21 cellular contexts compared by ENCODE assay signal in the genomic region with DNA sequence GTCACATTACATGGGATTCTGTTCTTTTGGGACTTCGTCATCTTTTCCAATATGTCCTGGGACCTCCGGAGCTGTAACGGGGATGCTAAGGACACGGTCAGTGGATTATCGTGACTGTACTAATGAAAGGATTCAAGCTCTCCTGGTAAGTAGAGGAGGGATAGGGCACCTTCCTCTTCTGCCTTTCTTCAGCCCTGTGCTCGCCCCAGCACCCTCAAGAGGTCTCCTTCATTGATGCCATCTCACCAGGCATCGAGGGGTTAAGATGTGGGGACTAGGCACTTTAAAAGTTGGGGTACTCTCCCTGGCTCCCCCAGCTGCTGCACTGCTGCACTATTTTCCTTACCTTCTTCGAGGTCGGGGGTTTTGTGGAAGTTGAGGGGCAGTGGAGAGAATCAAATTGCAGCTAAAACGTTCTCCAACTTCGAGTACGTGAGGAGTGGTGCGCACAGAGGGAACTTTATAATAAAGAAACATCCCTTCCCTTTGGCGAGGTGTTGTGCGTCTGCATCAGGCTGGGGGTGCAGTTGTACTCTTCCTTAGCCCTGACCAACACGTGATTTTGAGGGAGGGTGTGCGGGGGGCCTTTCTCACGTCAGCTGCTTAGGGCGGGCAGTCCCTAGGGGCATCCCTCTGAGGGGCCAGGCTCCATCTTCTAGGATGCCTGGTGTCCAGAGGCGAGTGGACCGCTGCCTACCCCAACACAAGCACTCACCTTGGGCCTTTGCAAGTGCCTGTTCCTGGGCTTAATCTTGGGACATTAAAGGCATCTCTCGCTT.
DNase-seq lines count a peak whose midpoint lies in the region; ATAC-seq and TF ChIP-seq lines count a peak whose summit lies in the region.
"Had no signal": no experiment of that assay in that cellular context is flagged by ENCODE, and none has a peak within 500 bp of the region (broad histone marks: within the 10 kb centered on the region; RNA-seq: fewer than 3 reads in every experiment).

No MANE protein-coding gene starts in this region.

- no peak for TF ChIP-seq CTCF in AG09309 (IDR thresholded peaks at IDR 0.05; ENCODE audit: control insufficient read depth, insufficient read depth, low read depth, low read length, missing control alignments)
- TF ChIP-seq CTCF in dorsolateral prefrontal cortex (IDR thresholded peaks at IDR 0.05 in 54 of 56, conservative IDR thresholded peaks at IDR 0.05 in 2 of 56; ENCODE audit: low read depth in 1 of 56, partially characterized antibody in 56 of 56) = no peak

- CTCF ChIA-PET in activated CD8-positive, alpha-beta memory T cell treated with anti-CD3 and anti-CD28 coated beads, Interleukin-2, amount 10 ng/mL, durations not matched to agents 7 days and 5 days (lab: Charles Lee) = interaction anchor here (1.7 kb wide), 1 partner anchor 15 kb away, joined by 6 read pairs; no protein-coding TSS in a partner anchor

- ATAC-seq in GM19023 (IDR thresholded peaks at IDR 0.05; ENCODE audit: unreplicated experiment) = no peak
- no peak for ATAC-seq in sciatic nerve
- ATAC-seq in activated CD8-positive, alpha-beta memory T cell treated with anti-CD3 and anti-CD28 coated beads, Interleukin-2, amount 10 ng/mL, durations not matched to agents 7 days and 5 days = no peak
- ATAC-seq: activated T-helper 17 cell treated with anti-CD3 and anti-CD28 coated beads, Interleukin-2, amount 50 U/mL, for 72 hours; gastrocnemius medialis; HepG2 had no signal

- no peaks in the 10 kb centered on the region for H3K27me3 ChIP-seq in NT2/D1 (ENCODE audit: insufficient read depth, insufficient read length)
- H3K27me3 ChIP-seq in dorsolateral prefrontal cortex = no peaks in the 10 kb centered on the region
- H3K27me3 ChIP-seq: colonic mucosa, right atrium auricular region had no signal

- H3K36me3 ChIP-seq in NT2/D1 (ENCODE audit: insufficient read depth, insufficient read length, low read length) = no peaks in the 10 kb centered on the region
- H3K36me3 ChIP-seq: colonic mucosa, gastrocnemius medialis, right atrium auricular region had no signal

- no peaks in the 10 kb centered on the region for H3K9me3 ChIP-seq in NT2/D1 (ENCODE audit: insufficient read depth, low read length)
- H3K9me3 ChIP-seq: Caco-2, colonic mucosa, gastrocnemius medialis, right atrium auricular region had no signal

- H3K4me3 Mint-ChIP-seq in activated CD8-positive, alpha-beta memory T cell treated with anti-CD3 and anti-CD28 coated beads, Interleukin-2, amount 10 ng/mL, durations not matched to agents 7 days and 5 days = no peak overlapping the region
- H3K4me3 Mint-ChIP-seq: activated B cell treated with CpG ODN at 0.5 μM for 24 hours; activated T-helper 17 cell treated with anti-CD3 and anti-CD28 coated beads, Interleukin-2, amount 50 U/mL, for 72 hours; stimulated activated naive CD8-positive, alpha-beta T cell treated with anti-CD3 and anti-CD28 coated beads, Interleukin-15, Interleukin-2, amounts not matched to agents 100 ng/mL and 50 ng/mL, for 24 hours had no signal

- H3K4me1 ChIP-seq in NT2/D1 (ENCODE audit: insufficient read depth, insufficient read length) = peaks cover 11% of the 10 kb centered on the region
- H3K4me1 ChIP-seq: Caco-2, colonic mucosa, gastrocnemius medialis, right atrium auricular region had no signal

- DNase-seq in AG09309 (ENCODE audit: low read depth) (no peak), NT2/D1 (ENCODE audit: low read depth, low spot score) (no peak), dorsolateral prefrontal cortex (peak in 5 of 10 donors; percentile 46 to 68 (median 60)), occipital lobe (lab: John Stamatoyannopoulos, UW) (peak; percentile 41), DMS79 treated with DMSO at 0.1 percent for 48 hours (lab: John Stamatoyannopoulos, UW) (no peak), sciatic nerve (ENCODE audit: low spot score) (no peak)
- DNase-seq in activated CD8-positive, alpha-beta memory T cell treated with anti-CD3 and anti-CD28 coated beads, Interleukin-2, amount 10 ng/mL, durations not matched to agents 7 days and 5 days = no peak
- DNase-seq: activated B cell treated with CpG ODN at 0.5 μM for 24 hours; Caco-2; colonic mucosa; gastrocnemius medialis; NCI-H1930; NCI-H446 treated with DMSO at 0.1 percent for 48 hours; nephron progenitor cell; NK-92 treated with Interleukin-12 subunit alpha and Interleukin-12 subunit beta, amount 100 ng/mL, for 24 hours had no signal

- peak overlapping the region in 58 of 59 donors; percentile 2 to 94 (median 80) for H3K27ac ChIP-seq in dorsolateral prefrontal cortex
- H3K27ac ChIP-seq: colonic mucosa, gastrocnemius medialis, right atrium auricular region, RWPE1 had no signal

- peaks cover 9% of the 10 kb centered on the region for H3K4me1 Mint-ChIP-seq in activated CD8-positive, alpha-beta memory T cell treated with anti-CD3 and anti-CD28 coated beads, Interleukin-2, amount 10 ng/mL, durations not matched to agents 7 days and 5 days
- H3K4me1 Mint-ChIP-seq: activated T-helper 17 cell treated with anti-CD3 and anti-CD28 coated beads, Interleukin-2, amount 50 U/mL, for 72 hours had no signal

- peak overlapping the region; percentile 46 for H3K4me3 ChIP-seq in AG09309 (ENCODE audit: control insufficient read depth, low read depth, low read length)
- peak overlapping the region; percentile 4 for H3K4me3 ChIP-seq in NT2/D1 (ENCODE audit: insufficient read length, low read depth)
- peak overlapping the region; percentile 48 to 85 (median 69) for H3K4me3 ChIP-seq in dorsolateral prefrontal cortex
- H3K4me3 ChIP-seq: colonic mucosa, gastrocnemius medialis had no signal

- H3K36me3 Mint-ChIP-seq in activated CD8-positive, alpha-beta memory T cell treated with anti-CD3 and anti-CD28 coated beads, Interleukin-2, amount 10 ng/mL, durations not matched to agents 7 days and 5 days = peaks cover 3% of the 10 kb centered on the region

- H3K27ac Mint-ChIP-seq in activated CD8-positive, alpha-beta memory T cell treated with anti-CD3 and anti-CD28 coated beads, Interleukin-2, amount 10 ng/mL, durations not matched to agents 7 days and 5 days = no peak overlapping the region
- H3K27ac Mint-ChIP-seq: activated B cell treated with CpG ODN at 0.5 μM for 24 hours; activated T-helper 17 cell treated with anti-CD3 and anti-CD28 coated beads, Interleukin-2, amount 50 U/mL, for 72 hours; nephron progenitor cell; stimulated activated naive CD8-positive, alpha-beta T cell treated with anti-CD3 and anti-CD28 coated beads, Interleukin-15, Interleukin-2, amounts not matched to agents 100 ng/mL and 50 ng/mL, for 24 hours had no signal

- H3K9me3 Mint-ChIP-seq in activated CD8-positive, alpha-beta memory T cell treated with anti-CD3 and anti-CD28 coated beads, Interleukin-2, amount 10 ng/mL, durations not matched to agents 7 days and 5 days (ENCODE audit: low read depth) = no peaks in the 10 kb centered on the region
- H3K9me3 Mint-ChIP-seq: activated T-helper 17 cell treated with anti-CD3 and anti-CD28 coated beads, Interleukin-2, amount 50 U/mL, for 72 hours; stimulated activated naive CD8-positive, alpha-beta T cell treated with anti-CD3 and anti-CD28 coated beads, Interleukin-15, Interleukin-2, amounts not matched to agents 100 ng/mL and 50 ng/mL, for 24 hours had no signal

- peak overlapping the region; percentile 67 for H3K9ac ChIP-seq in NT2/D1 (ENCODE audit: insufficient read length, low read depth)

- no peaks in the 10 kb centered on the region for H3K27me3 Mint-ChIP-seq in activated CD8-positive, alpha-beta memory T cell treated with anti-CD3 and anti-CD28 coated beads, Interleukin-2, amount 10 ng/mL, durations not matched to agents 7 days and 5 days
- H3K27me3 Mint-ChIP-seq: activated B cell treated with CpG ODN at 0.5 μM for 24 hours; activated T-helper 17 cell treated with anti-CD3 and anti-CD28 coated beads, Interleukin-2, amount 50 U/mL, for 72 hours; stimulated activated naive CD8-positive, alpha-beta T cell treated with anti-CD3 and anti-CD28 coated beads, Interleukin-15, Interleukin-2, amounts not matched to agents 100 ng/mL and 50 ng/mL, for 24 hours had no signal

- intact Hi-C loops in dorsolateral prefrontal cortex (cut with DNase I) = loop anchor here in 1 of 2 donors (5.0 kb wide), 1 partner anchor 36 kb away; no protein-coding TSS in a partner anchor
- intact Hi-C loops in sciatic nerve (cut with DNase I) = no loop called here

Comparison
In these comparisons a context has a peak if more than half of its experiments do, and no peak if none do; other contexts are left out.
1. H3K4me3 ChIP-seq: peak in every context shown above with its lines; median percentile 69 in dorsolateral prefrontal cortex; 46 in AG09309; 4 in NT2/D1.